9 cellular contexts compared by ENCODE assay signal in the genomic region with DNA sequence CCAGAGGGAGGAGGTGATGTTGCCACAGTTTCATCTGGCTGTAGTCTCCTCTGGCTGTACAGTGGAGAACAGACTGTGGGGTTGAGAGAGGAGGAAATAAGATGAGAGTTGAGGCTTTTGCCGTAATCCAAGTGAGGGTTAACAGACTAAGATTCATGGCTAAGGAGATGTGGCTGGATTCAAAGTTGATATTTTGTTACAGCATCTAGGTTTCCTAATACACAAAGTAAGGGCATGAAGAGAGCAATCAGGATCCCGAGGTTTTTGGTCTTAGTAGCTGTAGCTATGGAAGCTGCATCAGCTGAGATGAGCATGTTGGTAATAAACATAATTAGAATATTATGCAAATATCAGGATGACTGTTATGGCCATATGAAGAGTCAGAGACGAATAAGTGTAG. TPM values are rescaled to one million over a fixed set of nuclear protein-coding genes. Genes with fewer than 3 reads are reported as not detected.
DNase-seq lines count a peak whose midpoint lies in the region; ATAC-seq lines count a peak whose summit lies in the region.
"Had no signal": no experiment of that assay in that cellular context is flagged by ENCODE, and none has a peak within 500 bp of the region (broad histone marks: within the 10 kb centered on the region; RNA-seq: fewer than 3 reads in every experiment).

No MANE protein-coding gene starts in this region.

- H3K4me2 ChIP-seq in skeletal muscle satellite cell (ENCODE audit: low read length) = peak overlapping the region; percentile 97

- H3K4me1 ChIP-seq in skeletal muscle satellite cell (ENCODE audit: control insufficient read depth, insufficient read depth, low read length) = peaks cover 9% of the 10 kb centered on the region

- H3K36me3 Mint-ChIP-seq in T-helper 2 cell treated with Interferon-gamma antibody and Interleukin-4, amounts not matched to agents 5 μg/mL and 100 μg/mL, for 36 hours (ENCODE audit: low read depth) = peaks cover 68% of the 10 kb centered on the region
- peaks cover 63% of the 10 kb centered on the region for H3K36me3 Mint-ChIP-seq in activated CD4-positive, alpha-beta memory T cell treated with anti-CD3 and anti-CD28 coated beads, Interleukin-2, amount 10 ng/mL, durations not matched to agents 7 days and 5 days (ENCODE audit: low read depth)

- H3K27me3 ChIP-seq in skeletal muscle satellite cell (ENCODE audit: control insufficient read depth, insufficient read depth, low read length) = no peaks in the 10 kb centered on the region

- CTCF ChIA-PET in activated CD4-positive, alpha-beta memory T cell treated with anti-CD3 and anti-CD28 coated beads, Interleukin-2, amount 10 ng/mL, durations not matched to agents 7 days and 5 days (lab: Charles Lee) = interaction anchor here (1.0 kb wide), 1 partner anchor 10 kb away, joined by 3 read pairs; no protein-coding TSS in a partner anchor

- H3K27ac Mint-ChIP-seq in T-helper 2 cell treated with Interferon-gamma antibody and Interleukin-4, amounts not matched to agents 5 μg/mL and 100 μg/mL, for 36 hours = peak overlapping the region; percentile 17
- H3K27ac Mint-ChIP-seq in activated CD4-positive, alpha-beta memory T cell treated with anti-CD3 and anti-CD28 coated beads, Interleukin-2, amount 10 ng/mL, durations not matched to agents 7 days and 5 days = no peak overlapping the region

- H3K9me3 Mint-ChIP-seq in T-helper 2 cell treated with Interferon-gamma antibody and Interleukin-4, amounts not matched to agents 5 μg/mL and 100 μg/mL, for 36 hours = peaks cover 74% of the 10 kb centered on the region
- H3K9me3 Mint-ChIP-seq in activated CD4-positive, alpha-beta memory T cell treated with anti-CD3 and anti-CD28 coated beads, Interleukin-2, amount 10 ng/mL, durations not matched to agents 7 days and 5 days = peaks cover 53% of the 10 kb centered on the region

- no peak for ATAC-seq in GM21786 (IDR thresholded peaks at IDR 0.05; ENCODE audit: unreplicated experiment)
- ATAC-seq in HG02885 (IDR thresholded peaks at IDR 0.05; ENCODE audit: poor library complexity, unreplicated experiment) = no peak
- ATAC-seq in GM21360 (IDR thresholded peaks at IDR 0.05; ENCODE audit: unreplicated experiment) = no peak

- DNase-seq in T-helper 2 cell treated with Interferon-gamma antibody and Interleukin-4, amounts not matched to agents 5 μg/mL and 100 μg/mL, for 36 hours (ENCODE audit: low spot score) = no peak
- no peak for DNase-seq in T-helper 2 cell
- no peak for DNase-seq in activated CD4-positive, alpha-beta memory T cell treated with anti-CD3 and anti-CD28 coated beads, Interleukin-2, amount 10 ng/mL, durations not matched to agents 7 days and 5 days
- DNase-seq: NCI-H526 treated with DMSO at 0.1 percent for 48 hours had no signal

- H3K9me3 ChIP-seq in skeletal muscle satellite cell (replicated peaks; ENCODE audit: low read length) = no peaks in the 10 kb centered on the region

- peaks cover 11% of the 10 kb centered on the region for H3K4me1 Mint-ChIP-seq in T-helper 2 cell treated with Interferon-gamma antibody and Interleukin-4, amounts not matched to agents 5 μg/mL and 100 μg/mL, for 36 hours (ENCODE audit: low read depth)
- H3K4me1 Mint-ChIP-seq in activated CD4-positive, alpha-beta memory T cell treated with anti-CD3 and anti-CD28 coated beads, Interleukin-2, amount 10 ng/mL, durations not matched to agents 7 days and 5 days = peaks cover 25% of the 10 kb centered on the region

- H3K36me3 ChIP-seq in skeletal muscle satellite cell (ENCODE audit: insufficient read depth, low read length) = peaks cover 46% of the 10 kb centered on the region

- no peak overlapping the region for H3K9ac ChIP-seq in skeletal muscle satellite cell (ENCODE audit: low read depth, low read length)

- H3K27me3 Mint-ChIP-seq in T-helper 2 cell treated with Interferon-gamma antibody and Interleukin-4, amounts not matched to agents 5 μg/mL and 100 μg/mL, for 36 hours (ENCODE audit: low read depth) = no peaks in the 10 kb centered on the region
- no peaks in the 10 kb centered on the region for H3K27me3 Mint-ChIP-seq in activated CD4-positive, alpha-beta memory T cell treated with anti-CD3 and anti-CD28 coated beads, Interleukin-2, amount 10 ng/mL, durations not matched to agents 7 days and 5 days

- H3K4me3 Mint-ChIP-seq in T-helper 2 cell treated with Interferon-gamma antibody and Interleukin-4, amounts not matched to agents 5 μg/mL and 100 μg/mL, for 36 hours = peak overlapping the region; percentile 97
- peak overlapping the region; percentile 91 for H3K4me3 Mint-ChIP-seq in activated CD4-positive, alpha-beta memory T cell treated with anti-CD3 and anti-CD28 coated beads, Interleukin-2, amount 10 ng/mL, durations not matched to agents 7 days and 5 days

- POLR2A ChIA-PET in activated CD4-positive, alpha-beta memory T cell treated with anti-CD3 and anti-CD28 coated beads, Interleukin-2, amount 10 ng/mL, durations not matched to agents 7 days and 5 days (lab: Charles Lee) = interaction anchor here (1.7 to 3.0 kb wide), 4 partner anchors 21 to 254 kb away, joined by 6 to 15 read pairs (median 8); partner anchors contain the start of genes ZNF417, ZNF586, ZNF606 and ZNF671

- H3K4me3 ChIP-seq in iPS-11a (ENCODE audit: low read depth, low read length) = peak overlapping the region; percentile 99
- peak overlapping the region; percentile 81 for H3K4me3 ChIP-seq in skeletal muscle satellite cell (ENCODE audit: low read length)

RNA-seq across cellular contexts. Expression of gene ZNF776, which starts 1.4 kb away (rescaled TPM):
- total RNA-seq in activated CD4-positive, alpha-beta memory T cell treated with anti-CD3 and anti-CD28 coated beads, Interleukin-2, amount 10 ng/mL, durations not matched to agents 7 days and 5 days = 10 to 100 TPM; 14.9 to 15.1 TPM
- total RNA-seq in skeletal muscle satellite cell (2012; rRNA removed) = 8.1 and 8.4 TPM in 2 replicates

RNA-seq across cellular contexts. Expression of gene ZNF671, which starts 20.6 kb away (rescaled TPM):
- total RNA-seq in activated CD4-positive, alpha-beta memory T cell treated with anti-CD3 and anti-CD28 coated beads, Interleukin-2, amount 10 ng/mL, durations not matched to agents 7 days and 5 days = 10 to 100 TPM; 13.2 to 13.5 TPM
- total RNA-seq in skeletal muscle satellite cell (2012; rRNA removed) = 5.7 and 6.6 TPM in 2 replicates

RNA-seq across cellular contexts. Expression of gene ZNF586, which starts 21.4 kb away (rescaled TPM):
- total RNA-seq in activated CD4-positive, alpha-beta memory T cell treated with anti-CD3 and anti-CD28 coated beads, Interleukin-2, amount 10 ng/mL, durations not matched to agents 7 days and 5 days = 10 to 100 TPM; 20.1 to 21.8 TPM
- 11.6 and 14.4 TPM in 2 replicates for total RNA-seq in skeletal muscle satellite cell (2012; rRNA removed)

RNA-seq across cellular contexts. Expression of gene ZNF154, which starts 39.0 kb away (rescaled TPM):
- total RNA-seq in activated CD4-positive, alpha-beta memory T cell treated with anti-CD3 and anti-CD28 coated beads, Interleukin-2, amount 10 ng/mL, durations not matched to agents 7 days and 5 days = under 1 TPM; 0.38 to 0.70 TPM
- 0.66 and 1.5 TPM in 2 replicates for total RNA-seq in skeletal muscle satellite cell (2012; rRNA removed)
